ENCODE assay signal across 9 cellular contexts in the genomic region with DNA sequence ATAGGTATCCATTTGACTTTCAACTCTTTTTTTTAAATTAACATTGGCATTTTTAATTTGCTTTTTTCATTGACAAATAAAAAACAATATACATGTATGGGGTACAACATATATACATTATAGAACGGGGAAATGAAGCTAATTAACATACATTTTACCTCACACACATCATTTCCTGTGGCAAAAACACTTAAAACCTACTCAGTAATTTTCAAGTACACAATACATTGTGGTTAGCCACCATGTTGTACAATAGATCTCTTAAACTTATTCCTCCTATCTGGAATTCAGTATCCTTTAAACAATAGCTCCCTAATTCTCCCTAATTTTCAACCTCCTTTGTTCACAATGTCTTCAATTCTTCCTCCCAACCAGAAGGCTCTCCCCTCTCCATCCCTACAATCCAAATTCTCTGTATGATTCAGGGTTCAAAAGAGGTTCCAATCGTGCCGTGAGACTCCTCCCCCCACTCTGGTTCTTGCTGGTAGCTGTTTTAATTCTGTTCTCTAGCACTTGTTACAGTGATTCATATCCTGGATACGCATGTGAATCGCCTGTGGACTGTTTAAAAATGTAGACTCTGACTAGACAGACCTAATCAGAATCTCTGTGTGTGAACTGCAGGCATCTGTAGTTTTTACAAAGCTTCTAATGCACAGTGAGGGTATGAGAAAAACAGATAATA.
DNase-seq lines count a peak whose midpoint lies in the region; ATAC-seq, FAIRE-seq and TF ChIP-seq lines count a peak whose summit lies in the region.
"Had no signal": no experiment of that assay in that cellular context is flagged by ENCODE, and none has a peak within 500 bp of the region (broad histone marks: within the 10 kb centered on the region; RNA-seq: fewer than 3 reads in every experiment).

No MANE protein-coding gene starts in this region.

- no peak overlapping the region for H2BK120ac ChIP-seq in neuronal stem cell (ENCODE audit: low read depth, low read length)

- H3K4me3 Mint-ChIP-seq in activated naive CD8-positive, alpha-beta T cell treated with anti-CD3 and anti-CD28 coated beads, Interleukin-2, amount 50 U/mL, for 24 hours = peak overlapping the region; percentile 64

- no peak overlapping the region for H3K4me2 ChIP-seq in neuronal stem cell (ENCODE audit: insufficient read depth, low read length, poor library complexity, severe bottlenecking)

- WGBS in neuronal stem cell (ENCODE audit: extremely low coverage in 2 of 2, insufficient read length in 2 of 2, insufficient replicate concordance in 1 of 2), 2 donors = no CpG with 5 or more reads among the region's 5 CpGs

- H4K8ac ChIP-seq in neuronal stem cell (ENCODE audit: low read depth, low read length) = no peak overlapping the region

- no peak overlapping the region for H3K9ac ChIP-seq in neuronal stem cell (ENCODE audit: low read depth, low read length, poor library complexity)

- no peak overlapping the region for H3K14ac ChIP-seq in neuronal stem cell (ENCODE audit: low read length)

- no peak overlapping the region for H4K91ac ChIP-seq in neuronal stem cell (ENCODE audit: low read depth, low read length, poor library complexity)

- no peak overlapping the region for H3K4ac ChIP-seq in neuronal stem cell (ENCODE audit: low read length)

- peak overlapping the region; percentile 92 for H3K27ac Mint-ChIP-seq in activated naive CD8-positive, alpha-beta T cell treated with anti-CD3 and anti-CD28 coated beads, Interleukin-2, amount 50 U/mL, for 24 hours

- no peak overlapping the region for H3K18ac ChIP-seq in neuronal stem cell (ENCODE audit: low read length)

- no peaks in the 10 kb centered on the region for H3K27me3 Mint-ChIP-seq in activated naive CD8-positive, alpha-beta T cell treated with anti-CD3 and anti-CD28 coated beads, Interleukin-2, amount 50 U/mL, for 24 hours

- H3K9me3 Mint-ChIP-seq in activated naive CD8-positive, alpha-beta T cell treated with anti-CD3 and anti-CD28 coated beads, Interleukin-2, amount 50 U/mL, for 24 hours = peaks cover 6% of the 10 kb centered on the region

- no peaks in the 10 kb centered on the region for H3K27me3 ChIP-seq in neuronal stem cell (ENCODE audit: control insufficient read depth in 3 of 3, insufficient read depth in 3 of 3, low read depth in 1 of 3, low read length in 3 of 3)

- no peak for FAIRE-seq in frontal cortex (lab: Jason Lieb, UNC)
- FAIRE-seq: colon had no signal

- peak; percentile 94 for DNase-seq in COLO829 (ENCODE audit: low spot score)
- DNase-seq in MV-4-11 (lab: John Stamatoyannopoulos, UW) = peak; percentile 57
- peak; percentile 54 for DNase-seq in activated naive CD8-positive, alpha-beta T cell treated with anti-CD3 and anti-CD28 coated beads, Interleukin-2, amount 50 U/mL, for 24 hours
- no peak for DNase-seq in neuronal stem cell (ENCODE audit: low spot score)
- DNase-seq in head of caudate nucleus = no peak
- DNase-seq in GM13977 (ENCODE audit: low spot score) = no peak
- no peak for DNase-seq in cerebellar nuclear complex (lab: John Stamatoyannopoulos, UW)
- no peak for DNase-seq in frontal cortex (ENCODE audit: low spot score in 2 of 2)

- no peak overlapping the region for H3K27ac ChIP-seq in neuronal stem cell (replicated peaks; ENCODE audit: low read length)

- H2AFZ ChIP-seq in neuronal stem cell (ENCODE audit: low read length) = peak overlapping the region; percentile 46

- no peak overlapping the region for H2BK12ac ChIP-seq in neuronal stem cell (ENCODE audit: low read length)

- no peaks in the 10 kb centered on the region for H3K36me3 Mint-ChIP-seq in activated naive CD8-positive, alpha-beta T cell treated with anti-CD3 and anti-CD28 coated beads, Interleukin-2, amount 50 U/mL, for 24 hours (ENCODE audit: low read depth)

- no peak for TF ChIP-seq CTCF in GM13977 (IDR thresholded peaks at IDR 0.05; ENCODE audit: extremely low read depth, insufficient read depth, missing control alignments)

- no peaks in the 10 kb centered on the region for H3K36me3 ChIP-seq in neuronal stem cell (replicated peaks in 1 of 2; ENCODE audit: control insufficient read depth in 2 of 2, insufficient read depth in 2 of 2, low read length in 2 of 2)

- H3K9me3 ChIP-seq in neuronal stem cell (replicated peaks in 1 of 2; ENCODE audit: control insufficient read depth in 2 of 2, insufficient read depth in 1 of 2, low read depth in 1 of 2, low read length in 2 of 2) = no peaks in the 10 kb centered on the region

- H3K23ac ChIP-seq in neuronal stem cell (ENCODE audit: low read depth, low read length, poor library complexity) = no peak overlapping the region

- H2BK15ac ChIP-seq in neuronal stem cell (ENCODE audit: low read length) = no peak overlapping the region

- H3K4me1 ChIP-seq in neuronal stem cell (ENCODE audit: control insufficient read depth in 2 of 2, insufficient read depth in 1 of 2, low read depth in 1 of 2, low read length in 2 of 2) = peaks cover 0 to 2% of the 10 kb centered on the region in 2 donors

- intact Hi-C loops in head of caudate nucleus (cut with DNase I) = no loop called here

- no peak overlapping the region for H3K4me3 ChIP-seq in neuronal stem cell (ENCODE audit: low read length in 2 of 2)

- no peak overlapping the region for H2BK5ac ChIP-seq in neuronal stem cell (ENCODE audit: low read length)

- no peak overlapping the region for H2AK5ac ChIP-seq in neuronal stem cell (ENCODE audit: low read depth, low read length)

- H3K4me1 Mint-ChIP-seq in activated naive CD8-positive, alpha-beta T cell treated with anti-CD3 and anti-CD28 coated beads, Interleukin-2, amount 50 U/mL, for 24 hours = peaks cover 64% of the 10 kb centered on the region

- ATAC-seq in activated naive CD8-positive, alpha-beta T cell treated with anti-CD3 and anti-CD28 coated beads, Interleukin-2, amount 50 U/mL, for 24 hours = peak; percentile 92

- H3K79me1 ChIP-seq in neuronal stem cell (ENCODE audit: low read depth, low read length) = no peaks in the 10 kb centered on the region

- in situ Hi-C loops in GM13977 (cut with MboI; ENCODE audit: low pct_unique_long_range_greater_than_20kb, low sequenced_read_pairs, unreplicated experiment) = no loop called here

Comparison
In these comparisons a context has a peak if more than half of its experiments do, and no peak if none do; other contexts are left out.
1. DNase-seq: peak in COLO829 (single experiment), MV-4-11 (single experiment) and activated naive CD8-positive, alpha-beta T cell treated with anti-CD3 and anti-CD28 coated beads, Interleukin-2, amount 50 U/mL, for 24 hours (single experiment); none in neuronal stem cell (single experiment), head of caudate nucleus (0 of 42), GM13977 (single experiment), cerebellar nuclear complex (0 of 2) and frontal cortex (0 of 2).